ENCODE assay signal across 9 cellular contexts in genomic region chr9:129319938-129320481, GRCh38.
DNase-seq lines count a peak whose midpoint lies in the region; ATAC-seq and TF ChIP-seq lines count a peak whose summit lies in the region.
"Had no signal": no experiment of that assay in that cellular context is flagged by ENCODE, and none has a peak within 500 bp of the region (broad histone marks: within the 10 kb centered on the region; RNA-seq: fewer than 3 reads in every experiment).

No MANE protein-coding gene starts in this region.

- DNase-seq in immature natural killer cell (no peak), progenitor cell of endocrine pancreas (ENCODE audit: low spot score, unreplicated experiment) (no peak)
- DNase-seq in stimulated activated naive B cell treated with anti-CD40 and anti-IgM and Interleukin-4, amounts not matched to agents 10 μg/mL and 1 μg/mL and 100 μg/mL, for 72 hours = no peak
- no peak for DNase-seq in activated CD4-positive, CD25-positive, alpha-beta regulatory T cell treated with anti-CD3 and anti-CD28 coated beads, Interleukin-2, amount 50 U/mL, for 72 hours

- no peaks in the 10 kb centered on the region for H3K9me3 Mint-ChIP-seq in activated T-helper 17 cell treated with anti-CD3 and anti-CD28 coated beads, Interleukin-2, amount 50 U/mL, for 72 hours
- H3K9me3 Mint-ChIP-seq in immature natural killer cell = no peaks in the 10 kb centered on the region
- H3K9me3 Mint-ChIP-seq in stimulated activated naive B cell treated with anti-CD40 and anti-IgM and Interleukin-4, amounts not matched to agents 10 μg/mL and 1 μg/mL and 100 μg/mL, for 72 hours = no peaks in the 10 kb centered on the region
- H3K9me3 Mint-ChIP-seq in progenitor cell of endocrine pancreas (ENCODE audit: low read depth) = no peaks in the 10 kb centered on the region
- H3K9me3 Mint-ChIP-seq: nephron progenitor cell had no signal

- no peaks in the 10 kb centered on the region for H3K36me3 Mint-ChIP-seq in activated T-helper 17 cell treated with anti-CD3 and anti-CD28 coated beads, Interleukin-2, amount 50 U/mL, for 72 hours (ENCODE audit: low read depth)
- H3K36me3 Mint-ChIP-seq in immature natural killer cell (no peaks in the 10 kb centered on the region), progenitor cell of endocrine pancreas (ENCODE audit: insufficient read depth) (no peaks in the 10 kb centered on the region)
- H3K36me3 Mint-ChIP-seq in stimulated activated naive B cell treated with anti-CD40 and anti-IgM and Interleukin-4, amounts not matched to agents 10 μg/mL and 1 μg/mL and 100 μg/mL, for 72 hours = no peaks in the 10 kb centered on the region

- ATAC-seq in GM18502 (IDR thresholded peaks at IDR 0.05; ENCODE audit: poor library complexity, unreplicated experiment) = peak; percentile 16
- ATAC-seq in activated T-helper 17 cell treated with anti-CD3 and anti-CD28 coated beads, Interleukin-2, amount 50 U/mL, for 72 hours (replicated peaks) = no peak
- peak; percentile 2 to 21 for ATAC-seq in stimulated activated naive B cell treated with anti-CD40 and anti-IgM and Interleukin-4, amounts not matched to agents 10 μg/mL and 1 μg/mL and 100 μg/mL, for 72 hours (replicated peaks)
- no peak for ATAC-seq in HG02588 (IDR thresholded peaks at IDR 0.05; ENCODE audit: unreplicated experiment)
- ATAC-seq in HG03439 (IDR thresholded peaks at IDR 0.05; ENCODE audit: unreplicated experiment) = no peak

- peak overlapping the region; percentile 77 for H3K4me3 Mint-ChIP-seq in activated T-helper 17 cell treated with anti-CD3 and anti-CD28 coated beads, Interleukin-2, amount 50 U/mL, for 72 hours
- H3K4me3 Mint-ChIP-seq in immature natural killer cell = peak overlapping the region in 4 of 5 donors; percentile 43 to 74 (median 58)
- peak overlapping the region; percentile 80 to 85 for H3K4me3 Mint-ChIP-seq in stimulated activated naive B cell treated with anti-CD40 and anti-IgM and Interleukin-4, amounts not matched to agents 10 μg/mL and 1 μg/mL and 100 μg/mL, for 72 hours
- no peak overlapping the region for H3K4me3 Mint-ChIP-seq in progenitor cell of endocrine pancreas (ENCODE audit: low read depth)

- H3K27me3 Mint-ChIP-seq in activated T-helper 17 cell treated with anti-CD3 and anti-CD28 coated beads, Interleukin-2, amount 50 U/mL, for 72 hours = no peaks in the 10 kb centered on the region
- peaks cover 2 to 7% (median 5%) of the 10 kb centered on the region in 3 donors for H3K27me3 Mint-ChIP-seq in immature natural killer cell (ENCODE audit: low read depth in 3 of 3)
- H3K27me3 Mint-ChIP-seq in stimulated activated naive B cell treated with anti-CD40 and anti-IgM and Interleukin-4, amounts not matched to agents 10 μg/mL and 1 μg/mL and 100 μg/mL, for 72 hours = peaks cover 23 to 47% of the 10 kb centered on the region in 2 donors
- H3K27me3 Mint-ChIP-seq in progenitor cell of endocrine pancreas = no peaks in the 10 kb centered on the region

- H3K4me1 Mint-ChIP-seq in activated T-helper 17 cell treated with anti-CD3 and anti-CD28 coated beads, Interleukin-2, amount 50 U/mL, for 72 hours = peaks cover 7% of the 10 kb centered on the region
- H3K4me1 Mint-ChIP-seq in immature natural killer cell = peaks cover 6 to 10% of the 10 kb centered on the region in 2 donors
- peaks cover 12 to 14% of the 10 kb centered on the region in 2 donors for H3K4me1 Mint-ChIP-seq in stimulated activated naive B cell treated with anti-CD40 and anti-IgM and Interleukin-4, amounts not matched to agents 10 μg/mL and 1 μg/mL and 100 μg/mL, for 72 hours
- peaks cover 30% of the 10 kb centered on the region for H3K4me1 Mint-ChIP-seq in progenitor cell of endocrine pancreas (ENCODE audit: low read depth)

- no peak for TF ChIP-seq CTCF in progenitor cell of endocrine pancreas (IDR thresholded peaks at IDR 0.05; ENCODE audit: unreplicated experiment)

- H3K27ac Mint-ChIP-seq in activated T-helper 17 cell treated with anti-CD3 and anti-CD28 coated beads, Interleukin-2, amount 50 U/mL, for 72 hours = no peak overlapping the region
- H3K27ac Mint-ChIP-seq in immature natural killer cell = no peak overlapping the region
- H3K27ac Mint-ChIP-seq in stimulated activated naive B cell treated with anti-CD40 and anti-IgM and Interleukin-4, amounts not matched to agents 10 μg/mL and 1 μg/mL and 100 μg/mL, for 72 hours = no peak overlapping the region
- H3K27ac Mint-ChIP-seq in progenitor cell of endocrine pancreas = no peak overlapping the region

Comparison
In these comparisons a context has a peak if more than half of its experiments do, and no peak if none do; other contexts are left out.
1. ATAC-seq: peak in GM18502 (single experiment) and stimulated activated naive B cell treated with anti-CD40 and anti-IgM and Interleukin-4, amounts not matched to agents 10 μg/mL and 1 μg/mL and 100 μg/mL, for 72 hours (2 of 2); none in activated T-helper 17 cell treated with anti-CD3 and anti-CD28 coated beads, Interleukin-2, amount 50 U/mL, for 72 hours (single experiment), HG02588 (single experiment) and HG03439 (single experiment).